ENCODE assay signal across 8 cellular contexts in genomic region chr1:109396971-109397370, GRCh38. TPM values are rescaled to one million over a fixed set of nuclear protein-coding genes. Genes with fewer than 3 reads are reported as not detected.
DNase-seq lines count a peak whose midpoint lies in the region; ATAC-seq and TF ChIP-seq lines count a peak whose summit lies in the region.

No MANE protein-coding gene starts in this region.

- H3K4me1 ChIP-seq in iPS-15b (ENCODE audit: control insufficient read depth, insufficient read depth, low read length) (peaks cover 11% of the 10 kb centered on the region), foreskin keratinocyte (peaks cover 12% of the 10 kb centered on the region)

- no peak for ATAC-seq in activated CD8-positive, alpha-beta memory T cell treated with anti-CD3 and anti-CD28 coated beads, Interleukin-2, amount 10 ng/mL, durations not matched to agents 7 days and 5 days
- ATAC-seq in WTC11 (no peak), foreskin keratinocyte (no peak), HG03354 (IDR thresholded peaks at IDR 0.05; ENCODE audit: poor library complexity, severe bottlenecking, unreplicated experiment) (no peak)
- ATAC-seq in stimulated activated memory B cell treated with anti-CD40 and anti-IgM and Interleukin-4, amounts not matched to agents 10 μg/mL and 1 μg/mL and 100 μg/mL, for 72 hours: no peak

- CTCF ChIA-PET in activated CD8-positive, alpha-beta memory T cell treated with anti-CD3 and anti-CD28 coated beads, Interleukin-2, amount 10 ng/mL, durations not matched to agents 7 days and 5 days (lab: Charles Lee): interaction anchor here (1.0 to 9.2 kb wide), 6 partner anchors 9 to 284 kb away, joined by 3 to 196 read pairs (median 8); partner anchors contain the start of genes PSMA5 and PSRC1
- CTCF ChIA-PET in WTC11 (lab: Charles Lee): interaction anchor here (1.5 to 4.4 kb wide), 7 partner anchors 13 to 285 kb away, joined by 3 to 68 read pairs (median 8); partner anchors contain the start of gene PSRC1

- peaks cover 18% of the 10 kb centered on the region for H3K4me1 Mint-ChIP-seq in activated CD8-positive, alpha-beta memory T cell treated with anti-CD3 and anti-CD28 coated beads, Interleukin-2, amount 10 ng/mL, durations not matched to agents 7 days and 5 days
- H3K4me1 Mint-ChIP-seq in WTC11: peaks cover 51% of the 10 kb centered on the region
- peaks cover 38% of the 10 kb centered on the region for H3K4me1 Mint-ChIP-seq in stimulated activated memory B cell treated with anti-CD40 and anti-IgM and Interleukin-4, amounts not matched to agents 10 μg/mL and 1 μg/mL and 100 μg/mL, for 72 hours

- POLR2A ChIA-PET in WTC11 (lab: Charles Lee): interaction anchor here (0.5 to 1.6 kb wide), 3 partner anchors 14 to 114 kb away, joined by 3 to 5 read pairs (median 3); partner anchors contain the start of gene PSRC1

- H3K27ac Mint-ChIP-seq in activated CD8-positive, alpha-beta memory T cell treated with anti-CD3 and anti-CD28 coated beads, Interleukin-2, amount 10 ng/mL, durations not matched to agents 7 days and 5 days: no peak overlapping the region
- H3K27ac Mint-ChIP-seq in WTC11: no peak overlapping the region
- no peak overlapping the region for H3K27ac Mint-ChIP-seq in stimulated activated memory B cell treated with anti-CD40 and anti-IgM and Interleukin-4, amounts not matched to agents 10 μg/mL and 1 μg/mL and 100 μg/mL, for 72 hours

- no peak overlapping the region for H3K9ac ChIP-seq in iPS-15b (ENCODE audit: low read depth, low read length)

- DNase-seq in activated CD8-positive, alpha-beta memory T cell treated with anti-CD3 and anti-CD28 coated beads, Interleukin-2, amount 10 ng/mL, durations not matched to agents 7 days and 5 days: no peak
- no peak for DNase-seq in activated CD8-positive, alpha-beta memory T cell treated with anti-CD3 and anti-CD28 coated beads, Interleukin-2, amount 50 U/mL, for 48 hours
- DNase-seq in WTC11 (ENCODE audit: low spot score) (no peak), foreskin keratinocyte (no peak)
- DNase-seq in stimulated activated CD4-positive, alpha-beta T cell treated with anti-CD3 and anti-CD28 coated beads, Interleukin-15, amount 100 ng/mL, for 24 hours: no peak

- H3K27me3 Mint-ChIP-seq in activated CD8-positive, alpha-beta memory T cell treated with anti-CD3 and anti-CD28 coated beads, Interleukin-2, amount 10 ng/mL, durations not matched to agents 7 days and 5 days: peaks cover 42% of the 10 kb centered on the region
- H3K27me3 Mint-ChIP-seq in WTC11 (ENCODE audit: low read depth): no peaks in the 10 kb centered on the region
- H3K27me3 Mint-ChIP-seq in stimulated activated memory B cell treated with anti-CD40 and anti-IgM and Interleukin-4, amounts not matched to agents 10 μg/mL and 1 μg/mL and 100 μg/mL, for 72 hours: peaks cover 66% of the 10 kb centered on the region

- H3K27ac ChIP-seq in foreskin keratinocyte: no peak overlapping the region

- H3K36me3 ChIP-seq in iPS-15b (ENCODE audit: control insufficient read depth, insufficient read depth, low read length): no peaks in the 10 kb centered on the region

- TF ChIP-seq CTCF in WTC11 (IDR thresholded peaks at IDR 0.05): no peak
- TF ChIP-seq CTCF in foreskin keratinocyte (conservative IDR thresholded peaks at IDR 0.05): no peak

- no peaks in the 10 kb centered on the region for H3K27me3 ChIP-seq in iPS-15b (ENCODE audit: control insufficient read depth, insufficient read depth, low read length)
- peaks cover 25% of the 10 kb centered on the region for H3K27me3 ChIP-seq in foreskin keratinocyte

- peak overlapping the region; percentile 68 for H3K4me3 Mint-ChIP-seq in activated CD8-positive, alpha-beta memory T cell treated with anti-CD3 and anti-CD28 coated beads, Interleukin-2, amount 10 ng/mL, durations not matched to agents 7 days and 5 days
- H3K4me3 Mint-ChIP-seq in WTC11: peak overlapping the region; percentile 95
- peak overlapping the region; percentile 74 for H3K4me3 Mint-ChIP-seq in stimulated activated memory B cell treated with anti-CD40 and anti-IgM and Interleukin-4, amounts not matched to agents 10 μg/mL and 1 μg/mL and 100 μg/mL, for 72 hours

- peak overlapping the region; percentile 66 for H3K4me3 ChIP-seq in iPS-15b (ENCODE audit: low read depth, low read length)

- H3K36me3 Mint-ChIP-seq in activated CD8-positive, alpha-beta memory T cell treated with anti-CD3 and anti-CD28 coated beads, Interleukin-2, amount 10 ng/mL, durations not matched to agents 7 days and 5 days: peaks cover 9% of the 10 kb centered on the region
- 0 out of 2 replicates have a peak, but pooled peaks cover 1% of the 10 kb centered on the region for H3K36me3 Mint-ChIP-seq in WTC11
- H3K36me3 Mint-ChIP-seq in stimulated activated memory B cell treated with anti-CD40 and anti-IgM and Interleukin-4, amounts not matched to agents 10 μg/mL and 1 μg/mL and 100 μg/mL, for 72 hours: no peaks in the 10 kb centered on the region

- H3K9me3 ChIP-seq in iPS-15b (ENCODE audit: control insufficient read depth, insufficient read depth, low read length): no peaks in the 10 kb centered on the region

- H3K9me3 Mint-ChIP-seq in activated CD8-positive, alpha-beta memory T cell treated with anti-CD3 and anti-CD28 coated beads, Interleukin-2, amount 10 ng/mL, durations not matched to agents 7 days and 5 days (ENCODE audit: low read depth): no peaks in the 10 kb centered on the region
- no peaks in the 10 kb centered on the region for H3K9me3 Mint-ChIP-seq in WTC11
- no peaks in the 10 kb centered on the region for H3K9me3 Mint-ChIP-seq in stimulated activated memory B cell treated with anti-CD40 and anti-IgM and Interleukin-4, amounts not matched to agents 10 μg/mL and 1 μg/mL and 100 μg/mL, for 72 hours

TF ChIP-seq in WTC11, 78 proteins besides CTCF, POLR2A, EP300 and RAD21 (continues in another document):
- TF ChIP-seq ZNF532 (CRISPR knock-in tag; IDR thresholded peaks at IDR 0.05; ENCODE audit: borderline replicate concordance): no peak
- no peak for TF ChIP-seq ZNF138 (CRISPR knock-in tag; conservative IDR thresholded peaks at IDR 0.05)
- TF ChIP-seq PRRX2 (CRISPR knock-in tag; IDR thresholded peaks at IDR 0.05): no peak
- no peak for TF ChIP-seq CREB1 (CRISPR knock-in tag; IDR thresholded peaks at IDR 0.05)
- no peak for TF ChIP-seq NFYB (CRISPR knock-in tag; conservative IDR thresholded peaks at IDR 0.05; ENCODE audit: low read depth)
- no peak for TF ChIP-seq MLX (CRISPR knock-in tag; IDR thresholded peaks at IDR 0.05)

RNA-seq across cellular contexts. Expression of gene SORT1, which starts 0.7 kb away (rescaled TPM):
- total RNA-seq in activated CD8-positive, alpha-beta memory T cell treated with anti-CD3 and anti-CD28 coated beads, Interleukin-2, amount 10 ng/mL, durations not matched to agents 7 days and 5 days: 1 to 10 TPM; 5.3 to 8.5 TPM
- total RNA-seq in WTC11 (2021) (50.2 to 60.8 TPM (median 55.9 TPM) in 3 replicates), foreskin keratinocyte (0.61 and 0.88 TPM in 2 replicates)
- polyA plus RNA-seq in foreskin keratinocyte: 0.26 and 0.32 TPM in 2 replicates

RNA-seq across cellular contexts. Expression of gene PSMA5, which starts 29.3 kb away (rescaled TPM):
- total RNA-seq in activated CD8-positive, alpha-beta memory T cell treated with anti-CD3 and anti-CD28 coated beads, Interleukin-2, amount 10 ng/mL, durations not matched to agents 7 days and 5 days: 100 to 1,000 TPM; 178 to 211 TPM
- total RNA-seq in WTC11 (2021) (115 to 150 TPM (median 119 TPM) in 3 replicates), foreskin keratinocyte (101 and 108 TPM in 2 replicates)
- 130 and 138 TPM in 2 replicates for polyA plus RNA-seq in foreskin keratinocyte
